ENCODE assay signal across 20 cellular contexts in the genomic region with DNA sequence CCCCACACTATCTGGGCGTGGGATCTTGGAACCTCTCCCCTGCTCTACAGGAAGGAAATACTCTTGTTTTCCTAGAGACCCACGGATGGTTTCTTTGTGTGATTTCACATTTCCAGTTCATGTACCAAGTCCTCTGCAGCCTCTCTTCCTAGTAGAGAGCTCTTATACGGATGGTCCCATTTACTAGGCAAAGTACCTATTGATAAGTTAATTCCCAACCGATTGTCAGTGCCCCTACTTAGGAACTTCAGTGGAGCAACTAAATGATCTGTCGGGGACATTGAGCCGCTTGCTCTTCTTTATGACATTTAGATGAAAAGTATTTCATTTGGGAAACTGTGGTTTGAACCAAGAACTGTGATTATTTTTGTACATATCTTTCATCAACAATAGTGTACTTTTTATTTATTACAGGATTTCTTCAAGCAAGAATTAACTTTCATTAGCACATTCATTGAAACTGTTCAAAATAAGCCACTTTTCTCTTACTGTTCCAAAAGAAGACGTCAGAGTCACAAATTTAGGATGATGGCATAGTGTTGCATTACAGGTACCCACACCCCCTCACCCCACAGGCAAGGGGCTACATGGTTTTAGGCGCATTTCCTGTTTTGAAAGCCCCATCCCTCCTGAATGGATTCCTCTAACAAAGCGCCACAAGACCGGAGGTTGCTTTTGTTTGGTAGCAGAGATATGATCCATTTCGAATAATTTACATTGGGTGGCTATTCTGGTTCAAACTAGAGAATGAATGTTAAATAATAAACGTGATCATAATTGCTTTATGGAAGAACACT. TPM values are rescaled to one million over a fixed set of nuclear protein-coding genes. Genes with fewer than 3 reads are reported as not detected.
DNase-seq lines count a peak whose midpoint lies in the region; ATAC-seq, FAIRE-seq and TF ChIP-seq lines count a peak whose summit lies in the region.
"Had no signal": no experiment of that assay in that cellular context is flagged by ENCODE, and none has a peak within 500 bp of the region (broad histone marks: within the 10 kb centered on the region; RNA-seq: fewer than 3 reads in every experiment).

No MANE protein-coding gene starts in this region.

- H4K91ac ChIP-seq in H9 (ENCODE audit: insufficient read length, low read depth, low read length): no peak overlapping the region
- no peak overlapping the region for H4K91ac ChIP-seq in H1 (replicated peaks; ENCODE audit: insufficient read length, low read length)

- no peak for TF ChIP-seq EP300 in H1 (IDR thresholded peaks at IDR 0.05; ENCODE audit: borderline replicate concordance in 1 of 2, low read depth in 2 of 2, low read length in 2 of 2)

- H3K14ac ChIP-seq in H9 (ENCODE audit: insufficient read depth, low read length) (no peak overlapping the region), H1 (ENCODE audit: insufficient read length) (no peak overlapping the region)

- H3K4me1 ChIP-seq in H9 (ENCODE audit: insufficient read depth, low read length) (peaks cover 4% of the 10 kb centered on the region; the same call in 1 of the 2 replicates), H1 (replicated peaks in 1 of 4; ENCODE audit: control insufficient read depth in 3 of 4, insufficient read depth in 4 of 4, low read length in 3 of 4) (peaks cover 0 to 3% (median 0%) of the 10 kb centered on the region in 4 experiments; a peak in 3 of 7 replicates), iPS-18a (ENCODE audit: control insufficient read depth, low read depth, low read length) (peaks cover 16% of the 10 kb centered on the region), neural progenitor cell (peaks cover 12% of the 10 kb centered on the region), heart left ventricle (no peaks in the 10 kb centered on the region)
- H3K4me1 ChIP-seq: BLaER1 had no signal

- peaks cover 20 to 24% of the 10 kb centered on the region in 2 experiments for H3K4me1 Mint-ChIP-seq in H9
- no peaks in the 10 kb centered on the region for H3K4me1 Mint-ChIP-seq in neural progenitor cell
- H3K4me1 Mint-ChIP-seq: CD14-positive monocyte; CD4-positive, alpha-beta memory T cell had no signal

- no peak overlapping the region for H2BK15ac ChIP-seq in H9 (ENCODE audit: low read depth, low read length)
- no peak overlapping the region for H2BK15ac ChIP-seq in H1 (ENCODE audit: low read length)

- H3K56ac ChIP-seq in H9 (ENCODE audit: insufficient read length, low read depth, low read length) (no peak overlapping the region), H1 (replicated peaks; ENCODE audit: insufficient read length, low read depth, low read length) (no peak overlapping the region)

- no peak overlapping the region for H4K5ac ChIP-seq in H9 (ENCODE audit: insufficient read length, low read depth, low read length)
- no peak overlapping the region for H4K5ac ChIP-seq in H1 (ENCODE audit: insufficient read length, low read depth, low read length)

- no peak overlapping the region for H3K23ac ChIP-seq in H9 (ENCODE audit: insufficient read length, low read depth, low read length)
- no peak overlapping the region for H3K23ac ChIP-seq in H1 (ENCODE audit: insufficient read length)

- H4K8ac ChIP-seq in H9 (replicated peaks; ENCODE audit: insufficient read length, low read depth, low read length) (no peak overlapping the region), H1 (ENCODE audit: extremely low read depth, insufficient read depth, low read length) (no peak overlapping the region)

- no peaks in the 10 kb centered on the region for H3K79me1 ChIP-seq in H9 (ENCODE audit: insufficient read depth, low read depth, low read length, poor library complexity, severe bottlenecking)
- no peaks in the 10 kb centered on the region for H3K79me1 ChIP-seq in H1 (ENCODE audit: low read depth, low read length)

- H3K79me2 ChIP-seq in H9 (ENCODE audit: insufficient read depth, low read length): no peaks in the 10 kb centered on the region
- no peaks in the 10 kb centered on the region for H3K79me2 ChIP-seq in H1 (ENCODE audit: control insufficient read depth in 1 of 2, insufficient read depth in 2 of 2, low read length in 2 of 2)
- H3K79me2 ChIP-seq in neural progenitor cell (ENCODE audit: low read depth): no peaks in the 10 kb centered on the region

- H3K27me3 ChIP-seq in H9 (ENCODE audit: insufficient read depth, low read length): no peaks in the 10 kb centered on the region
- no peaks in the 10 kb centered on the region for H3K27me3 ChIP-seq in H1 (replicated peaks in 1 of 4; ENCODE audit: control insufficient read depth in 3 of 4, extremely low read depth in 1 of 4, insufficient read depth in 3 of 4, low read length in 3 of 4)
- H3K27me3 ChIP-seq in iPS-18a (ENCODE audit: control insufficient read depth, insufficient read depth, low read length): no peaks in the 10 kb centered on the region
- H3K27me3 ChIP-seq in neural progenitor cell: no peaks in the 10 kb centered on the region
- peaks cover 0 to 26% (median 4%) of the 10 kb centered on the region in 9 donors for H3K27me3 ChIP-seq in heart left ventricle
- H3K27me3 ChIP-seq: BLaER1 had no signal

- H2BK20ac ChIP-seq in H9 (ENCODE audit: low read depth, low read length, poor library complexity, severe bottlenecking): no peak overlapping the region
- H2BK20ac ChIP-seq in H1 (ENCODE audit: low read length): no peak overlapping the region

- H3K4me3 Mint-ChIP-seq in H9 (peak overlapping the region; percentile 14 to 53; a peak in 1 of 5 replicates), neural progenitor cell (no peak overlapping the region)
- H3K4me3 Mint-ChIP-seq: CD4-positive, alpha-beta memory T cell had no signal

- no peak for DNase-seq in H9
- DNase-seq in H1 (ENCODE audit: low read depth in 1 of 2, low spot score in 2 of 2): no peak
- no peak for DNase-seq in neural progenitor cell (ENCODE audit: low spot score)
- no peak for DNase-seq in heart left ventricle
- no peak for DNase-seq in HuH-7.5 (ENCODE audit: low spot score)
- DNase-seq in erythroblast (lab: John Stamatoyannopoulos, UW): no peak
- DNase-seq: 8988T; CD4-positive, alpha-beta memory T cell; DMS153; DMS79; GF-D8; IMR-90 had no signal

- CTCF ChIA-PET in H1 (lab: Charles Lee; ENCODE audit: partially characterized antibody): interaction anchor here (1.2 to 1.4 kb wide), 3 partner anchors 13 to 64 kb away, joined by 3 to 4 read pairs (median 3); no protein-coding TSS in a partner anchor

- WGBS in H9 (ENCODE audit: extremely low coverage, insufficient read length, low lambda C conversion rate): no CpG with 5 or more reads among the region's 12 CpGs
- 37% methylated on average over 12 of the region's 12 CpGs; no CpG with 5 or more reads in 1 of the 2 experiments for whole genome bisulfite sequencing in H1 (ENCODE audit: extremely low coverage in 1 of 2, insufficient coverage in 1 of 2, insufficient read length in 1 of 2, insufficient replicate concordance in 2 of 2, low coverage in 1 of 2, low lambda C conversion rate in 2 of 2, missing lambda C conversion rate in 1 of 2), 2 experiments
- WGBS in heart left ventricle, 4 donors: 42 to 48% (median 44%) methylated on average over 12 of the region's 12 CpGs

- ATAC-seq in heart left ventricle (no peak), GM21528 (IDR thresholded peaks at IDR 0.05; ENCODE audit: low FRiP score, unreplicated experiment) (no peak)
- ATAC-seq: HCT116, K562 had no signal

- no peak overlapping the region for H3K18ac ChIP-seq in H9 (ENCODE audit: insufficient read length, low read depth, low read length)
- peak overlapping the region; percentile 13; the same call in 1 of the 2 replicates for H3K18ac ChIP-seq in H1 (ENCODE audit: extremely low read depth, low read length)

- intact Hi-C loops in heart left ventricle (cut with DNase I): no loop called here

- no peak overlapping the region for H3T11ph ChIP-seq in H9 (ENCODE audit: low read length)

- H4K20me1 ChIP-seq in H9 (ENCODE audit: control insufficient read depth, insufficient read depth, insufficient read length) (no peaks in the 10 kb centered on the region), H1 (replicated peaks in 1 of 2; ENCODE audit: control insufficient read depth in 1 of 2, insufficient read depth in 2 of 2, low read length in 2 of 2) (no peaks in the 10 kb centered on the region), neural progenitor cell (ENCODE audit: low read depth) (no peaks in the 10 kb centered on the region)
- H4K20me1 ChIP-seq: BLaER1 had no signal

- peak; percentile 39 for FAIRE-seq in H1 (lab: Jason Lieb, UNC)
- FAIRE-seq: K562 had no signal

- no peak for TF ChIP-seq RAD21 in H1 (IDR thresholded peaks at IDR 0.05 in 1 of 2, conservative IDR thresholded peaks at IDR 0.05 in 1 of 2; ENCODE audit: low read depth in 2 of 2, low read length in 2 of 2)

- H3K36me3 Mint-ChIP-seq in H9 (ENCODE audit: insufficient read depth in 1 of 3, low read depth in 3 of 3) (no peaks in the 10 kb centered on the region), neural progenitor cell (no peaks in the 10 kb centered on the region)
- H3K36me3 Mint-ChIP-seq: CD14-positive monocyte; CD4-positive, alpha-beta memory T cell had no signal

- H3K23me2 ChIP-seq in H9 (ENCODE audit: insufficient read length, low read depth, low read length, poor library complexity, severe bottlenecking) (no peaks in the 10 kb centered on the region), H1 (ENCODE audit: low read depth, low read length) (no peaks in the 10 kb centered on the region)

- no peaks in the 10 kb centered on the region for H3K9me3 ChIP-seq in H9 (ENCODE audit: control insufficient read depth, low read depth, low read length)
- H3K9me3 ChIP-seq in H1 (ENCODE audit: insufficient read depth in 2 of 2, low read depth in 1 of 2, low read length in 1 of 2): no peaks in the 10 kb centered on the region
- H3K9me3 ChIP-seq in iPS-18a (ENCODE audit: control insufficient read depth, low read depth, low read length): no peaks in the 10 kb centered on the region
- no peaks in the 10 kb centered on the region for H3K9me3 ChIP-seq in neural progenitor cell (ENCODE audit: low read depth)
- no peaks in the 10 kb centered on the region for H3K9me3 ChIP-seq in heart left ventricle
- H3K9me3 ChIP-seq: BLaER1 had no signal

- H3K27ac ChIP-seq in H9 (ENCODE audit: insufficient read length, low read depth, low read length): no peak overlapping the region
- no peak overlapping the region for H3K27ac ChIP-seq in H1 (ENCODE audit: low read depth, low read length)
- no peak overlapping the region for H3K27ac ChIP-seq in iPS-18a (ENCODE audit: low read length)
- H3K27ac ChIP-seq in neural progenitor cell: no peak overlapping the region
- no peak overlapping the region for H3K27ac ChIP-seq in heart left ventricle
- H3K27ac ChIP-seq: BLaER1 had no signal

- H2BK12ac ChIP-seq in H9 (ENCODE audit: insufficient read length, low read depth, low read length) (no peak overlapping the region), H1 (ENCODE audit: low read depth, low read length) (no peak overlapping the region)

- TF ChIP-seq CTCF in H9 (conservative IDR thresholded peaks at IDR 0.05) (no peak), H1 (IDR thresholded peaks at IDR 0.05; ENCODE audit: control extremely low read depth in 1 of 3, insufficient read depth in 1 of 3, low read depth in 1 of 3, low read length in 3 of 3) (no peak), neural progenitor cell (IDR thresholded peaks at IDR 0.05) (no peak), heart left ventricle (IDR thresholded peaks at IDR 0.05) (no peak)

- H3K27me3 Mint-ChIP-seq in H9 (ENCODE audit: low read depth) (peaks cover 4% of the 10 kb centered on the region; the same call in 1 of the 2 replicates), neural progenitor cell (ENCODE audit: insufficient read depth, low read depth) (peaks cover 4% of the 10 kb centered on the region)

- H3F3A ChIP-seq in neural progenitor cell (ENCODE audit: low read depth): no peaks in the 10 kb centered on the region

- H2BK5ac ChIP-seq in H9 (ENCODE audit: insufficient read length, low read length): no peak overlapping the region
- no peak overlapping the region for H2BK5ac ChIP-seq in H1 (ENCODE audit: low read depth, low read length)

- H2AK5ac ChIP-seq in H9 (ENCODE audit: insufficient read length, low read length): no peak overlapping the region
- no peak overlapping the region for H2AK5ac ChIP-seq in H1 (ENCODE audit: low read depth, low read length)

- H3K4ac ChIP-seq in H9 (ENCODE audit: low read depth, low read length): no peak overlapping the region
- H3K4ac ChIP-seq in H1 (replicated peaks; ENCODE audit: insufficient read length, low read depth, low read length): no peak overlapping the region

- POLR2A ChIA-PET in H1 (lab: Charles Lee; ENCODE audit: partially characterized antibody): no interaction called here

- H3K9me3 Mint-ChIP-seq in H9 (no peaks in the 10 kb centered on the region), neural progenitor cell (no peaks in the 10 kb centered on the region)
- H3K9me3 Mint-ChIP-seq: CD14-positive monocyte had no signal

- H3K4me2 ChIP-seq in H9 (ENCODE audit: insufficient read depth, insufficient read length, low read length) (peak overlapping the region; percentile 19), H1 (ENCODE audit: insufficient read depth in 1 of 2, low read depth in 2 of 2, low read length in 2 of 2) (peak overlapping the region in 1 of 2 experiments; percentile 38; a peak in 1 of 4 replicates), neural progenitor cell (no peak overlapping the region)
- H3K4me2 ChIP-seq: BLaER1 had no signal

- H3K27ac Mint-ChIP-seq in H9: peak overlapping the region in 1 of 3 experiments; percentile 39; a peak in 2 of 7 replicates
- H3K27ac Mint-ChIP-seq in neural progenitor cell: no peak overlapping the region
- H3K27ac Mint-ChIP-seq: CD4-positive, alpha-beta memory T cell had no signal

- no peak overlapping the region for H3K9ac ChIP-seq in H9 (ENCODE audit: extremely low read depth, insufficient read length, low read length)
- H3K9ac ChIP-seq in H1 (replicated peaks in 1 of 4; ENCODE audit: extremely low read depth in 1 of 4, low read depth in 3 of 4, low read length in 3 of 4): no peak overlapping the region
- no peak overlapping the region for H3K9ac ChIP-seq in iPS-18a (ENCODE audit: low read length)
- H3K9ac ChIP-seq in neural progenitor cell: no peak overlapping the region
- H3K9ac ChIP-seq: BLaER1 had no signal

- H3K36me3 ChIP-seq in H1 (ENCODE audit: control insufficient read depth in 2 of 4, insufficient read depth in 4 of 4, low read length in 3 of 4): no peaks in the 10 kb centered on the region
- no peaks in the 10 kb centered on the region for H3K36me3 ChIP-seq in iPS-18a (ENCODE audit: control insufficient read depth, low read depth, low read length)
- no peaks in the 10 kb centered on the region for H3K36me3 ChIP-seq in neural progenitor cell
- H3K36me3 ChIP-seq in heart left ventricle: no peaks in the 10 kb centered on the region
- H3K36me3 ChIP-seq: BLaER1 had no signal

- peak overlapping the region; percentile 70 for H2AFZ ChIP-seq in H9 (ENCODE audit: low read length)
- H2AFZ ChIP-seq in H1 (ENCODE audit: low read length): peak overlapping the region; percentile 89
- peak overlapping the region; percentile 65 for H2AFZ ChIP-seq in neural progenitor cell (replicated peaks)

- H3K4me3 ChIP-seq in H1 (ENCODE audit: extremely low read depth in 1 of 4, insufficient read depth in 2 of 4, low read depth in 3 of 4, low read length in 4 of 4): no peak overlapping the region
- peak overlapping the region; percentile 20 for H3K4me3 ChIP-seq in iPS-18a (ENCODE audit: low read length)
- no peak overlapping the region for H3K4me3 ChIP-seq in neural progenitor cell
- no peak overlapping the region for H3K4me3 ChIP-seq in heart left ventricle
- H3K4me3 ChIP-seq: BLaER1, K562 had no signal

- H2BK120ac ChIP-seq in H9 (ENCODE audit: low read depth, low read length, poor library complexity, severe bottlenecking): no peak overlapping the region
- no peak overlapping the region for H2BK120ac ChIP-seq in H1 (replicated peaks; ENCODE audit: low read depth, low read length)

- TF ChIP-seq POLR2A in H1 (IDR thresholded peaks at IDR 0.05; ENCODE audit: control extremely low read depth in 1 of 2, low read depth in 2 of 2, low read length in 2 of 2): no peak
- TF ChIP-seq POLR2A in heart left ventricle (IDR thresholded peaks at IDR 0.05): no peak
- TF ChIP-seq POLR2A in erythroblast (IDR thresholded peaks at IDR 0.05; ENCODE audit: low read length): no peak

RNA-seq across cellular contexts. Expression of a gene that starts 34.2 kb away (rescaled TPM):
- total RNA-seq in H9 (2021): 0.61 and 0.81 TPM in 2 replicates
- total RNA-seq in H1 (2021; fragmentation: NEBNext Ultra II Directional; extraction: Animal tissue kit (Norgen Biotek cat#: 25700)): 1.6 and 1.7 TPM in 2 replicates
- 0.47 and 0.63 TPM in 2 replicates for polyA plus RNA-seq in H1 (2011; rRNA removed)
- 1.1 TPM for polyA plus RNA-seq in H1 (2011; cell fraction: cytosol; rRNA removed)
- polyA plus RNA-seq in H1 (2011; cell fraction: nucleus; rRNA removed): 0.60 TPM
- 0.57 to 1.4 TPM (median 0.73 TPM) in 4 replicates for polyA plus RNA-seq in H1 (2012, experiment 1 of 2)
- 0.28 TPM for polyA plus RNA-seq in H1 (2012, experiment 2 of 2)
- polyA plus RNA-seq in H1 (2013, experiment 1 of 2): 1.2 TPM
- polyA plus RNA-seq in H1 (2013, experiment 2 of 2): 1.2 TPM
- polyA minus RNA-seq in H1 (2011; rRNA and poly(A)+ RNA removed): 0.78 and 1.4 TPM in 2 replicates
- 0.51 TPM for polyA minus RNA-seq in H1 (2011; cell fraction: cytosol; rRNA and poly(A)+ RNA removed)
- 1.1 TPM for polyA minus RNA-seq in H1 (2011; cell fraction: nucleus; rRNA and poly(A)+ RNA removed)
- total RNA-seq in neural progenitor cell (ENCODE audit: low replicate concordance): 0.19 TPM in 1 of 2 replicates, not detected in the other
- under 1 TPM in 7 of 9 donors, not detected in 2; 0.12 to 0.75 (median 0.48) TPM for total RNA-seq in heart left ventricle
- polyA plus RNA-seq in heart left ventricle: under 1 TPM; 0.29 to 0.30 TPM
- total RNA-seq: A673; CD4-positive, alpha-beta memory T cell; HT-29; K562 had no signal
- polyA plus RNA-seq: CD14-positive monocyte; CD4-positive, alpha-beta memory T cell; K562 had no signal

RNA-seq across cellular contexts. Expression of a gene that starts 59.6 kb away (rescaled TPM):
- total RNA-seq in H9 (2021) (12.7 and 15.7 TPM in 2 replicates), neural progenitor cell (ENCODE audit: low replicate concordance) (7.0 and 11.8 TPM in 2 replicates), heart left ventricle (1 to 10 TPM; 4.8 to 8.6 (median 6.5) TPM)
- total RNA-seq in H1 (2021; fragmentation: NEBNext Ultra II Directional; extraction: Animal tissue kit (Norgen Biotek cat#: 25700)): 11.9 and 13.0 TPM in 2 replicates
- polyA plus RNA-seq in H1 (2011; rRNA removed) (1.8 and 3.6 TPM in 2 replicates), heart left ventricle (1 to 10 TPM; 2.9 to 5.0 TPM)
- 4.7 TPM for polyA plus RNA-seq in H1 (2011; cell fraction: cytosol; rRNA removed)
- polyA plus RNA-seq in H1 (2011; cell fraction: nucleus; rRNA removed): 2.8 TPM
- 5.9 to 10.6 TPM (median 8.3 TPM) in 4 replicates for polyA plus RNA-seq in H1 (2012, experiment 1 of 2)
- polyA plus RNA-seq in H1 (2012, experiment 2 of 2): 0.46 TPM
- polyA plus RNA-seq in H1 (2013, experiment 1 of 2): 5.9 TPM
- polyA plus RNA-seq in H1 (2013, experiment 2 of 2): 6.0 TPM
- 9.8 and 13.9 TPM in 2 replicates for polyA minus RNA-seq in H1 (2011; rRNA and poly(A)+ RNA removed)
- polyA minus RNA-seq in H1 (2011; cell fraction: cytosol; rRNA and poly(A)+ RNA removed): 3.7 TPM
- polyA minus RNA-seq in H1 (2011; cell fraction: nucleus; rRNA and poly(A)+ RNA removed): 20.9 TPM
